ENCODE assay signal across 8 cellular contexts in genomic region chr3:66582721-66583141, GRCh38.
DNase-seq lines count a peak whose midpoint lies in the region; ATAC-seq and FAIRE-seq lines count a peak whose summit lies in the region.

No MANE protein-coding gene starts in this region.

- no peak for FAIRE-seq in urothelium cell line (lab: Jason Lieb, UNC)

- H3K4me1 Mint-ChIP-seq in activated T-cell treated with anti-CD3 and anti-CD28 coated beads, Interleukin-2, amount 50 U/mL, for 72 hours (ENCODE audit: low read depth): peaks cover 10% of the 10 kb centered on the region

- no peak overlapping the region for H3K4me3 Mint-ChIP-seq in activated T-cell treated with anti-CD3 and anti-CD28 coated beads, Interleukin-2, amount 50 U/mL, for 72 hours

- no peak overlapping the region for H3K27ac Mint-ChIP-seq in activated T-cell treated with anti-CD3 and anti-CD28 coated beads, Interleukin-2, amount 50 U/mL, for 72 hours

- H3K9me3 Mint-ChIP-seq in activated T-cell treated with anti-CD3 and anti-CD28 coated beads, Interleukin-2, amount 50 U/mL, for 72 hours: peaks cover 5 to 9% of the 10 kb centered on the region in 2 donors

- peak; percentile 88 for ATAC-seq in GM21576 (IDR thresholded peaks at IDR 0.05; ENCODE audit: unreplicated experiment)
- ATAC-seq in activated T-cell treated with anti-CD3 and anti-CD28 coated beads, Interleukin-2, amount 50 U/mL, for 72 hours (replicated peaks in 1 of 2): peak; percentile 82 to 85

- peaks cover 46% of the 10 kb centered on the region for H3K27me3 Mint-ChIP-seq in activated T-cell treated with anti-CD3 and anti-CD28 coated beads, Interleukin-2, amount 50 U/mL, for 72 hours (ENCODE audit: low read depth)

- peaks cover 9% of the 10 kb centered on the region in 2 donors for H3K36me3 Mint-ChIP-seq in activated T-cell treated with anti-CD3 and anti-CD28 coated beads, Interleukin-2, amount 50 U/mL, for 72 hours (ENCODE audit: insufficient read depth in 2 of 2)

- peak; percentile 3 for DNase-seq in CMK (ENCODE audit: low read depth)
- DNase-seq in M059J (ENCODE audit: low read depth): peak; percentile 11
- peak; percentile 41 to 42 for DNase-seq in activated T-cell treated with anti-CD3 and anti-CD28 coated beads, Interleukin-2, amount 50 U/mL, for 72 hours
- peak; percentile 4 to 8 for DNase-seq in stimulated activated CD4-positive, alpha-beta T cell treated with anti-CD3 and anti-CD28 coated beads, Interleukin-1b, Interleukin-23, amount 100 ng/mL, for 4 hours (ENCODE audit: low read depth in 2 of 2)
- no peak for DNase-seq in effector CD8-positive, alpha-beta T cell (lab: John Stamatoyannopoulos, UW)
- DNase-seq in urothelium cell line (ENCODE audit: low spot score): no peak
- DNase-seq in nucleus accumbens (lab: John Stamatoyannopoulos, UW): no peak

Comparison
In these comparisons a context has a peak if more than half of its experiments do, and no peak if none do; other contexts are left out.
1. DNase-seq: peak in CMK (single experiment), M059J (single experiment), activated T-cell treated with anti-CD3 and anti-CD28 coated beads, Interleukin-2, amount 50 U/mL, for 72 hours (2 of 2) and stimulated activated CD4-positive, alpha-beta T cell treated with anti-CD3 and anti-CD28 coated beads, Interleukin-1b, Interleukin-23, amount 100 ng/mL, for 4 hours (2 of 2); none in effector CD8-positive, alpha-beta T cell (single experiment), urothelium cell line (single experiment) and nucleus accumbens (0 of 56).